ENCODE assay signal across 9 cellular contexts in genomic region chr22:46432164-46433068, GRCh38.
DNase-seq lines count a peak whose midpoint lies in the region; ATAC-seq and TF ChIP-seq lines count a peak whose summit lies in the region.
"Had no signal": no experiment of that assay in that cellular context is flagged by ENCODE, and none has a peak within 500 bp of the region (broad histone marks: within the 10 kb centered on the region; RNA-seq: fewer than 3 reads in every experiment).

No MANE protein-coding gene starts in this region.

- no peaks in the 10 kb centered on the region for H3K36me3 Mint-ChIP-seq in dendritic cell treated with granulocyte-macrophage colony-stimulating factor and Interleukin-4, amounts not matched to agents 40 ng/mL and 50 ng/mL, for 4 days (ENCODE audit: low read depth)

- H3K36me3 ChIP-seq in RWPE2 (ENCODE audit: low read depth) (peaks cover 41% of the 10 kb centered on the region), skeletal muscle satellite cell (ENCODE audit: insufficient read depth, low read length) (no peaks in the 10 kb centered on the region)

- H3K9me3 Mint-ChIP-seq in dendritic cell treated with granulocyte-macrophage colony-stimulating factor and Interleukin-4, amounts not matched to agents 40 ng/mL and 50 ng/mL, for 4 days, result no peaks in the 10 kb centered on the region

- TF ChIP-seq CTCF in GM10266 (IDR thresholded peaks at IDR 0.05; ENCODE audit: control insufficient read depth, insufficient read depth, low read depth, missing control alignments) (no peak), RWPE2 (IDR thresholded peaks at IDR 0.05; ENCODE audit: poor library complexity, severe bottlenecking) (no peak)

- peak overlapping the region; percentile 40 for H3K4me2 ChIP-seq in skeletal muscle satellite cell (ENCODE audit: low read length)

- intact Hi-C loops in dendritic cell treated with granulocyte-macrophage colony-stimulating factor and Interleukin-4, amounts not matched to agents 40 ng/mL and 50 ng/mL, for 4 days (cut with micrococcal nuclease), result no loop called here

- H3K27ac Mint-ChIP-seq in dendritic cell treated with granulocyte-macrophage colony-stimulating factor and Interleukin-4, amounts not matched to agents 40 ng/mL and 50 ng/mL, for 4 days, result peak overlapping the region; percentile 81

- no peaks in the 10 kb centered on the region for H3K9me3 ChIP-seq in RWPE2 (ENCODE audit: severe bottlenecking)
- no peaks in the 10 kb centered on the region for H3K9me3 ChIP-seq in skeletal muscle satellite cell (replicated peaks; ENCODE audit: low read length)

- H3K27me3 ChIP-seq in RWPE2 (ENCODE audit: insufficient read depth, poor library complexity, severe bottlenecking) (no peaks in the 10 kb centered on the region), skeletal muscle satellite cell (ENCODE audit: control insufficient read depth, insufficient read depth, low read length) (peaks cover 59% of the 10 kb centered on the region)

- no peaks in the 10 kb centered on the region for H3K27me3 Mint-ChIP-seq in dendritic cell treated with granulocyte-macrophage colony-stimulating factor and Interleukin-4, amounts not matched to agents 40 ng/mL and 50 ng/mL, for 4 days

- DNase-seq in GM10266 (ENCODE audit: extremely low spot score), result peak; percentile 45
- peak; percentile 49 for DNase-seq in RWPE2 (ENCODE audit: low spot score)
- no peak for DNase-seq in nucleus accumbens (lab: John Stamatoyannopoulos, UW)
- no peak for DNase-seq in NCI-H345 treated with DMSO at 0.1 percent for 48 hours (lab: John Stamatoyannopoulos, UW; ENCODE audit: unreplicated experiment)
- DNase-seq: NCI-H2171 treated with DMSO at 0.1 percent for 48 hours had no signal

- H3K9ac ChIP-seq in skeletal muscle satellite cell (ENCODE audit: low read depth, low read length), result no peak overlapping the region

- peaks cover 20% of the 10 kb centered on the region for H3K4me1 Mint-ChIP-seq in dendritic cell treated with granulocyte-macrophage colony-stimulating factor and Interleukin-4, amounts not matched to agents 40 ng/mL and 50 ng/mL, for 4 days (ENCODE audit: low read depth)

- H3K4me3 Mint-ChIP-seq in dendritic cell treated with granulocyte-macrophage colony-stimulating factor and Interleukin-4, amounts not matched to agents 40 ng/mL and 50 ng/mL, for 4 days, result peak overlapping the region; percentile 74

- peak; percentile 50; the same call in 1 of the 3 replicates for ATAC-seq in RWPE2 (ENCODE audit: low read depth)
- no peak for ATAC-seq in HG03571 (IDR thresholded peaks at IDR 0.05; ENCODE audit: unreplicated experiment)
- no peak for ATAC-seq in GM18505 (IDR thresholded peaks at IDR 0.05; ENCODE audit: unreplicated experiment)

- H3K4me3 ChIP-seq in RWPE2 (ENCODE audit: severe bottlenecking) (no peak overlapping the region), skeletal muscle satellite cell (ENCODE audit: low read length) (peak overlapping the region; percentile 49)

- H3K4me1 ChIP-seq in RWPE2 (ENCODE audit: insufficient read depth, poor library complexity, severe bottlenecking) (peaks cover 5% of the 10 kb centered on the region), skeletal muscle satellite cell (ENCODE audit: control insufficient read depth, insufficient read depth, low read length) (no peaks in the 10 kb centered on the region)

- no peak overlapping the region for H3K27ac ChIP-seq in RWPE2 (ENCODE audit: poor library complexity, severe bottlenecking)

- TF ChIP-seq POLR2A in GM18505 (IDR thresholded peaks at IDR 0.05; ENCODE audit: borderline replicate concordance, extremely low read depth, insufficient read depth, insufficient read length), result no peak

Comparison
In these comparisons a context has a peak if more than half of its experiments do, and no peak if none do; other contexts are left out.
1. DNase-seq: peak in GM10266 (single experiment) and RWPE2 (single experiment); none in nucleus accumbens (0 of 56) and NCI-H345 treated with DMSO at 0.1 percent for 48 hours (single experiment).